9 cellular contexts compared by ENCODE assay signal in the genomic region with DNA sequence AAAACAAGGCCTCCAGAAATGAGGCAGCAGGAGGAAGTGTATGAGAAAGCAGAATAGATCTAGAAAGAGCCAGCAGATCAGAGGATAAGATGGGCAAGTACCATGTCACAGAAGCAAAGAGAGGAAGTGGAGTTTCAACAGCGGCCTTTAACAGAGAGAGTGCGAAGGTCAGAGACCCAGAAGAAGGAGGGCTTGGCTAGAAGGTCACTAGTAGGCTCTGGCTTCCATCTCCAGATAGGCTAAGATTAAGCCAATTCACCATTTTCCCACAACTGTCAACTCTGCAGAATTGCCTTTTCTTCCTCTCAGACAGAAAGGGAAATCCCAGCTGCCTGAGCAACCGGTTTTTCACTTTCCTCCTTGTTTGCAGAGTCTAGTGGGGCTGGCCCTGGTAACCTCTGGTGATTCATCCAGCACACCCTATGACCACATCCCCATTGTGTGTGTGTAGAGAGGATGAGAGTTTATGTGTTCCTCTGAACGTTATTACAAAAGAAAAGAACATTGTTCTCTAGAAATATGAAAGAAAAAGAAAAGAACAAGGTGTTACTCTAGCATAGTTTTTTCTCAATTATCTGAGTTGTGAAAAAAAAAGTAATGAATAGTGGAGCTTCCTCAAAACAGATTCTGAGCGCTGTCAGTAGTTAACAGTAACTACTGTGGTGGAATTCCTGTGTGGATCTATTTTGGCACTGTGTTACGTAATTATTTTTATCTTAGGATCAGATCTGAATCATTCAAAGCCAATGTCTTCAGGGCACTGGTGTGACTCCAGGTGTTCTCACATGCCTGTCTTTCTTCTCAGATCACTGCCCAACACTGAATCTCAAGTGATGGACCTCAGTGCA.
DNase-seq lines count a peak whose midpoint lies in the region; ATAC-seq and TF ChIP-seq lines count a peak whose summit lies in the region.
"Had no signal": no experiment of that assay in that cellular context is flagged by ENCODE, and none has a peak within 500 bp of the region (broad histone marks: within the 10 kb centered on the region; RNA-seq: fewer than 3 reads in every experiment).

No MANE protein-coding gene starts in this region.

- no peak for TF ChIP-seq POLR2A in breast epithelium (IDR thresholded peaks at IDR 0.05)

- TF ChIP-seq CTCF in breast epithelium (IDR thresholded peaks at IDR 0.05) (no peak), lower lobe of right lung (IDR thresholded peaks at IDR 0.05) (no peak)

- ATAC-seq in GM19455 (IDR thresholded peaks at IDR 0.05; ENCODE audit: unreplicated experiment) (peak; percentile 100), HG03558 (IDR thresholded peaks at IDR 0.05; ENCODE audit: extremely low read depth, unreplicated experiment) (peak; percentile 99), lower lobe of right lung (peak; percentile 98 to 99)

- H3K4me3 ChIP-seq in BLaER1, result no peak overlapping the region
- peak overlapping the region in 1 of 3 donors; percentile 21 for H3K4me3 ChIP-seq in breast epithelium
- H3K4me3 ChIP-seq in lower lobe of right lung, result no peak overlapping the region
- H3K4me3 ChIP-seq: HAP-1 had no signal

- H3K4me2 ChIP-seq in BLaER1, result 0 out of 2 replicates have a peak overlapping the region, but pooled peaks have one; percentile 4

- peak; percentile 7 for DNase-seq in T1000 (lab: John Stamatoyannopoulos, UW)
- peak; percentile 62 to 90 for DNase-seq in breast epithelium (ENCODE audit: low spot score in 2 of 2)
- DNase-seq in lower lobe of right lung, result peak; percentile 77
- DNase-seq in stimulated activated CD8-positive, alpha-beta memory T cell treated with anti-CD3 and anti-CD28 coated beads, Interleukin-12 subunit alpha, Interleukin-12 subunit beta, amount 100 ng/mL, for 24 hours (ENCODE audit: extremely low read depth), result peak; percentile 37
- DNase-seq in cerebellar nuclear complex (lab: John Stamatoyannopoulos, UW), result no peak

- H3K4me1 ChIP-seq in BLaER1, result 0 out of 2 replicates have a peak, but pooled peaks cover 7% of the 10 kb centered on the region
- peaks cover 9 to 19% of the 10 kb centered on the region in 2 donors for H3K4me1 ChIP-seq in breast epithelium
- peaks cover 21% of the 10 kb centered on the region for H3K4me1 ChIP-seq in lower lobe of right lung

- H3K27ac ChIP-seq in BLaER1 (no peak overlapping the region), breast epithelium (peak overlapping the region; percentile 84 to 88), lower lobe of right lung (peak overlapping the region; percentile 57)

- no peak overlapping the region for H3K9ac ChIP-seq in BLaER1

- intact Hi-C loops in breast epithelium (cut with DNase I; ENCODE audit: low total_unique reads) (no loop called here), lower lobe of right lung (cut with DNase I) (no loop called here)

- no peaks in the 10 kb centered on the region for H3K9me3 ChIP-seq in BLaER1
- H3K9me3 ChIP-seq in breast epithelium, result no peaks in the 10 kb centered on the region
- no peaks in the 10 kb centered on the region for H3K9me3 ChIP-seq in lower lobe of right lung
- H3K9me3 ChIP-seq: HAP-1 had no signal

- no peaks in the 10 kb centered on the region for H4K20me1 ChIP-seq in BLaER1

- H3K36me3 ChIP-seq in BLaER1 (no peaks in the 10 kb centered on the region), breast epithelium (no peaks in the 10 kb centered on the region), lower lobe of right lung (no peaks in the 10 kb centered on the region)
- H3K36me3 ChIP-seq: HAP-1 had no signal

- H3K27me3 ChIP-seq in BLaER1, result no peaks in the 10 kb centered on the region
- H3K27me3 ChIP-seq in breast epithelium, result no peaks in the 10 kb centered on the region
- H3K27me3 ChIP-seq in lower lobe of right lung (ENCODE audit: low read depth), result no peaks in the 10 kb centered on the region

Comparison
In these comparisons a context has a peak if more than half of its experiments do, and no peak if none do; other contexts are left out.
1. DNase-seq: peak in T1000 (single experiment), breast epithelium (2 of 2), lower lobe of right lung (single experiment) and stimulated activated CD8-positive, alpha-beta memory T cell treated with anti-CD3 and anti-CD28 coated beads, Interleukin-12 subunit alpha, Interleukin-12 subunit beta, amount 100 ng/mL, for 24 hours (single experiment); none in cerebellar nuclear complex (0 of 2).
2. Peak in every context shown above with its lines, with median percentiles within 50 percentile points of each other: ATAC-seq.